ENCODE assay signal across 31 cellular contexts in the genomic region with DNA sequence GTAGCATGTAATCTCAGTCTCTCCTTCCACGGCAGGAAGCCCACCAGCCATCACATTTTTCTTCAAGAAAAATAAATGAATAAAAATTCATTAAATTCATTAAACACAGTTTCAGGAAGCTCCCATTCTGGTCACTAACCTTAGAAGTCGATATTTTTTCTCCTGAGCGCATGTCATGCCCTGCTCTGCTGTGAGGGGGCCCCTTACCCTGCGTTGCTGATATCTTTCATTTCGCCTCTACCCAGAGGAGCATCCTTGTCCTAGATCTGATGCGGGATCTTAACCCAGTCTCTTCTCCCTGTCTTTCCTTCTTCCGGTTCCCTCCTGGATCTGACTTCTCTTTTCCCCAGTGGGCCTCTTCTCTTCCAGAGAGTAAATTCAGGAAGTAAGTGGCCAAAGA. TPM values are rescaled to one million over a fixed set of nuclear protein-coding genes. Genes with fewer than 3 reads are reported as not detected.
DNase-seq lines count a peak whose midpoint lies in the region; ATAC-seq and TF ChIP-seq lines count a peak whose summit lies in the region.
"Had no signal": no experiment of that assay in that cellular context is flagged by ENCODE, and none has a peak within 500 bp of the region (broad histone marks: within the 10 kb centered on the region; RNA-seq: fewer than 3 reads in every experiment).

No MANE protein-coding gene starts in this region.

- no peak for TF ChIP-seq POLR2A in stomach (IDR thresholded peaks at IDR 0.05)

- H3K9ac ChIP-seq in endodermal cell (ENCODE audit: extremely low read depth, low read length, poor library complexity, severe bottlenecking): no peak overlapping the region

- DNase-seq in NOMO-1 treated with DMSO at 0.1 percent for 48 hours (lab: John Stamatoyannopoulos, UW; ENCODE audit: unreplicated experiment) (peak; percentile 23), NOMO-1 (lab: John Stamatoyannopoulos, UW; ENCODE audit: unreplicated experiment in 2 of 2) (no peak), MV-4-11 (lab: John Stamatoyannopoulos, UW) (peak; percentile 8), endodermal cell (no peak), retina (no peak), stomach (no peak)
- DNase-seq in stimulated activated naive B cell treated with anti-CD40 and anti-IgM and Interleukin-4, amounts not matched to agents 10 μg/mL and 1 μg/mL and 100 μg/mL, for 72 hours: no peak
- DNase-seq: 8988T; activated CD8-positive, alpha-beta memory T cell treated with anti-CD3 and anti-CD28 coated beads for 24 hours; activated naive CD4-positive, alpha-beta T cell; activated T-cell treated with anti-CD3 and anti-CD28 coated beads, Interleukin-2, amount 50 U/mL, for 1 hour; adrenal gland; CD4-positive, alpha-beta memory T cell; effector CD8-positive, alpha-beta T cell; foreskin melanocyte; hypothalamus; islet precursor cell; mucosa of descending colon; NCI-H1417; NCI-H2081 treated with DMSO at 0.1 percent for 48 hours; NCI-H774; SHP77 treated with DMSO at 0.1 percent for 48 hours; T-cell; upper lobe of right lung had no signal

- peaks cover 29% of the 10 kb centered on the region for H3K4me1 Mint-ChIP-seq in endodermal cell
- H3K4me1 Mint-ChIP-seq in stimulated activated naive B cell treated with anti-CD40 and anti-IgM and Interleukin-4, amounts not matched to agents 10 μg/mL and 1 μg/mL and 100 μg/mL, for 72 hours: peaks cover 22 to 31% of the 10 kb centered on the region in 2 donors
- H3K4me1 Mint-ChIP-seq: brain had no signal

- WGBS in endodermal cell (ENCODE audit: insufficient coverage in 1 of 2, insufficient read length in 1 of 2), 2 experiments: 84% methylated on average over 6 to 7 of the region's 7 CpGs
- WGBS in stomach, 5 donors: 60 to 77% (median 69%) methylated on average over 7 of the region's 7 CpGs

- peaks cover 14% of the 10 kb centered on the region for H3K27me3 ChIP-seq in endodermal cell (ENCODE audit: control insufficient read depth, insufficient read depth, low read length, poor library complexity, severe bottlenecking)
- peaks cover 0 to 56% (median 15%) of the 10 kb centered on the region in 3 donors for H3K27me3 ChIP-seq in stomach
- H3K27me3 ChIP-seq: upper lobe of right lung had no signal

- H3K9me3 ChIP-seq in endodermal cell (ENCODE audit: control insufficient read depth, low read length) (no peaks in the 10 kb centered on the region), stomach (no peaks in the 10 kb centered on the region)
- H3K9me3 ChIP-seq: adrenal gland, mucosa of descending colon, neutrophil, upper lobe of right lung had no signal

- H3K27ac ChIP-seq in endodermal cell (ENCODE audit: low read depth, low read length) (no peak overlapping the region), stomach (no peak overlapping the region)
- H3K27ac ChIP-seq: adrenal gland, neutrophil, upper lobe of right lung had no signal

- no peak for TF ChIP-seq EP300 in stomach (IDR thresholded peaks at IDR 0.05)

- intact Hi-C loops in stomach (cut with DNase I; ENCODE audit: low total_unique reads): no loop called here

- H3K36me3 ChIP-seq in endodermal cell (ENCODE audit: control insufficient read depth, insufficient read depth, low read length) (no peaks in the 10 kb centered on the region), stomach (no peaks in the 10 kb centered on the region)
- H3K36me3 ChIP-seq: adrenal gland, neutrophil, upper lobe of right lung had no signal

- H3K4me3 ChIP-seq in endodermal cell (ENCODE audit: low read length) (no peak overlapping the region), stomach (no peak overlapping the region)
- H3K4me3 ChIP-seq: adrenal gland, mucosa of descending colon had no signal

- H3K4me1 ChIP-seq in endodermal cell (ENCODE audit: control insufficient read depth, insufficient read depth, low read length): peaks cover 8% of the 10 kb centered on the region
- H3K4me1 ChIP-seq in stomach: peaks cover 0 to 18% (median 5%) of the 10 kb centered on the region in 4 donors
- H3K4me1 ChIP-seq: adrenal gland, upper lobe of right lung had no signal

- no peak for ATAC-seq in stimulated activated naive B cell treated with anti-CD40 and anti-IgM and Interleukin-4, amounts not matched to agents 10 μg/mL and 1 μg/mL and 100 μg/mL, for 72 hours (replicated peaks)
- ATAC-seq in esophagus mucosa: no peak
- ATAC-seq: HepG2, mucosa of descending colon, T-cell, upper lobe of right lung had no signal

- no peak overlapping the region for H3K4me3 Mint-ChIP-seq in endodermal cell
- H3K4me3 Mint-ChIP-seq in stimulated activated naive B cell treated with anti-CD40 and anti-IgM and Interleukin-4, amounts not matched to agents 10 μg/mL and 1 μg/mL and 100 μg/mL, for 72 hours: peak overlapping the region in 1 of 2 donors; percentile 14
- H3K4me3 Mint-ChIP-seq: brain; CD4-positive, alpha-beta memory T cell; T-cell had no signal

- H3K36me3 Mint-ChIP-seq in endodermal cell (ENCODE audit: low read depth): no peaks in the 10 kb centered on the region
- H3K36me3 Mint-ChIP-seq in stimulated activated naive B cell treated with anti-CD40 and anti-IgM and Interleukin-4, amounts not matched to agents 10 μg/mL and 1 μg/mL and 100 μg/mL, for 72 hours: no peaks in the 10 kb centered on the region
- H3K36me3 Mint-ChIP-seq: brain; CD4-positive, alpha-beta memory T cell; T-cell had no signal

- no peak overlapping the region for H3K27ac Mint-ChIP-seq in endodermal cell
- peak overlapping the region; percentile 72 for H3K27ac Mint-ChIP-seq in stimulated activated naive B cell treated with anti-CD40 and anti-IgM and Interleukin-4, amounts not matched to agents 10 μg/mL and 1 μg/mL and 100 μg/mL, for 72 hours
- H3K27ac Mint-ChIP-seq: brain; CD4-positive, alpha-beta memory T cell had no signal

- peaks cover 13% of the 10 kb centered on the region for H3K27me3 Mint-ChIP-seq in endodermal cell (ENCODE audit: insufficient read depth)
- H3K27me3 Mint-ChIP-seq in stimulated activated naive B cell treated with anti-CD40 and anti-IgM and Interleukin-4, amounts not matched to agents 10 μg/mL and 1 μg/mL and 100 μg/mL, for 72 hours: no peaks in the 10 kb centered on the region

- peak; percentile 57 for TF ChIP-seq CTCF in endodermal cell (conservative IDR thresholded peaks at IDR 0.05)
- TF ChIP-seq CTCF in stomach (IDR thresholded peaks at IDR 0.05): no peak

- H3K9me3 Mint-ChIP-seq in endodermal cell: no peaks in the 10 kb centered on the region
- no peaks in the 10 kb centered on the region for H3K9me3 Mint-ChIP-seq in stimulated activated naive B cell treated with anti-CD40 and anti-IgM and Interleukin-4, amounts not matched to agents 10 μg/mL and 1 μg/mL and 100 μg/mL, for 72 hours
- H3K9me3 Mint-ChIP-seq: brain; CD4-positive, alpha-beta memory T cell; T-cell had no signal

RNA-seq across cellular contexts. Expression of a gene that starts 1.3 kb away (rescaled TPM):
- 1 to 10 TPM; 2.0 to 3.6 TPM for total RNA-seq in endodermal cell
- 0.14 TPM for polyA plus RNA-seq in endodermal cell (2013, experiment 1 of 2)
- polyA plus RNA-seq in endodermal cell (2013, experiment 2 of 2): not detected
- 10 to 100 TPM in 1 of 5 donors, under 1 TPM in 2, not detected in 2; under 0.01 to 21.4 (median 0.18) TPM for total RNA-seq in stomach
- 1 to 10 TPM in 1 of 3 donors, not detected in 2; 1.3 TPM for polyA plus RNA-seq in stomach
- 6.3 TPM for total RNA-seq in esophagus mucosa
- total RNA-seq: CD4-positive, alpha-beta memory T cell; G401; HepG2; pulmonary artery endothelial cell; skeletal muscle tissue had no signal
- polyA plus RNA-seq: CD4-positive, alpha-beta memory T cell; HepG2 had no signal

RNA-seq across cellular contexts. Expression of a gene that starts 31.8 kb away (rescaled TPM):
- not detected for total RNA-seq in endodermal cell
- polyA plus RNA-seq in endodermal cell (2013, experiment 1 of 2): not detected
- polyA plus RNA-seq in endodermal cell (2013, experiment 2 of 2): not detected
- total RNA-seq in stomach: 10 to 100 TPM in 1 of 5 donors, 1 to 10 TPM in 1, under 1 TPM in 2, not detected in 1; 0.29 to 16.9 (median 3.7) TPM
- 1 to 10 TPM; 1.2 to 3.4 (median 3.1) TPM for polyA plus RNA-seq in stomach
- 1.2 TPM for total RNA-seq in esophagus mucosa
- total RNA-seq: G401, HepG2, pulmonary artery endothelial cell had no signal
- polyA plus RNA-seq: HepG2 had no signal

Comparison
In these comparisons a context has a peak if more than half of its experiments do, and no peak if none do; other contexts are left out.
1. DNase-seq: peak in NOMO-1 treated with DMSO at 0.1 percent for 48 hours (single experiment) and MV-4-11 (single experiment); none in NOMO-1 (0 of 2), endodermal cell (single experiment), stimulated activated naive B cell treated with anti-CD40 and anti-IgM and Interleukin-4, amounts not matched to agents 10 μg/mL and 1 μg/mL and 100 μg/mL, for 72 hours (single experiment), retina (single experiment) and stomach (single experiment).